ENCODE assay signal across 8 cellular contexts in genomic region chr22:46774456-46775363, GRCh38. TPM values are rescaled to one million over a fixed set of nuclear protein-coding genes. Genes with fewer than 3 reads are reported as not detected.
DNase-seq lines count a peak whose midpoint lies in the region; ATAC-seq and TF ChIP-seq lines count a peak whose summit lies in the region.

No MANE protein-coding gene starts in this region.

- H3F3A ChIP-seq in DOHH2 (ENCODE audit: control insufficient read depth, insufficient read depth) (peaks cover 58% of the 10 kb centered on the region), PC-3 (ENCODE audit: low read length, unreplicated experiment) (no peaks in the 10 kb centered on the region)

- H3K27me3 ChIP-seq in DOHH2 (ENCODE audit: control insufficient read depth, low read length) (no peaks in the 10 kb centered on the region), PC-3 (ENCODE audit: low read length) (no peaks in the 10 kb centered on the region), esophagus (ENCODE audit: control insufficient read depth in 1 of 2, insufficient read depth in 2 of 2, low read length in 2 of 2) (no peaks in the 10 kb centered on the region)

- H3K4me3 ChIP-seq in DOHH2 (ENCODE audit: low read length) (peak overlapping the region; percentile 73), PC-3 (ENCODE audit: low read length) (no peak overlapping the region), esophagus (ENCODE audit: low read depth in 1 of 2, low read length in 2 of 2) (peak overlapping the region; percentile 9 to 15)

- H4K20me1 ChIP-seq in DOHH2 (ENCODE audit: control insufficient read depth, insufficient read depth, low read depth, low read length) (0 out of 2 replicates have a peak, but pooled peaks cover 3% of the 10 kb centered on the region), PC-3 (ENCODE audit: low read length) (no peaks in the 10 kb centered on the region)

- H3K4me1 ChIP-seq in DOHH2 (ENCODE audit: control insufficient read depth, low read length) (peaks cover 94% of the 10 kb centered on the region), PC-3 (ENCODE audit: insufficient read depth, low read length) (peaks cover 24% of the 10 kb centered on the region), esophagus (ENCODE audit: control insufficient read depth in 2 of 2, insufficient read depth in 2 of 2, low read length in 1 of 2) (peaks cover 9 to 40% of the 10 kb centered on the region in 2 donors)

- no peaks in the 10 kb centered on the region for H3K9me3 Mint-ChIP-seq in stimulated activated naive B cell treated with anti-CD40 and anti-IgM and Interleukin-4, amounts not matched to agents 10 μg/mL and 1 μg/mL and 100 μg/mL, for 72 hours

- peak overlapping the region; percentile 100 for H3K27ac ChIP-seq in DOHH2 (ENCODE audit: low read depth, low read length)
- peak overlapping the region; percentile 25 for H3K27ac ChIP-seq in PC-3 (ENCODE audit: low read length)
- H3K27ac ChIP-seq in esophagus (ENCODE audit: low read depth in 2 of 2, low read length in 1 of 2) = peak overlapping the region; percentile 80 to 82

- WGBS in esophagus, 2 donors = 56 to 65% methylated on average over 35 of the region's 35 CpGs

- DNase-seq in PC-3 (no peak), kidney tubule cell (ENCODE audit: low spot score) (no peak), globus pallidus (ENCODE audit: low spot score) (no peak), RKO (ENCODE audit: low spot score) (no peak)
- DNase-seq in stimulated activated naive B cell treated with anti-CD40 and anti-IgM and Interleukin-4, amounts not matched to agents 10 μg/mL and 1 μg/mL and 100 μg/mL, for 72 hours = no peak

- H3K4me2 ChIP-seq in DOHH2 (ENCODE audit: low read length) (peak overlapping the region; percentile 91), PC-3 (ENCODE audit: low read length) (peak overlapping the region; percentile 67)

- H3K4me1 Mint-ChIP-seq in stimulated activated naive B cell treated with anti-CD40 and anti-IgM and Interleukin-4, amounts not matched to agents 10 μg/mL and 1 μg/mL and 100 μg/mL, for 72 hours = peaks cover 64 to 81% of the 10 kb centered on the region in 2 donors

- H3K9me3 ChIP-seq in DOHH2 (ENCODE audit: control insufficient read depth, insufficient read depth, low read length) = no peaks in the 10 kb centered on the region
- H3K9me3 ChIP-seq in PC-3 (ENCODE audit: low read length) = no peaks in the 10 kb centered on the region
- no peaks in the 10 kb centered on the region for H3K9me3 ChIP-seq in esophagus (ENCODE audit: control insufficient read depth in 2 of 2, insufficient read depth in 1 of 2, low read depth in 1 of 2, low read length in 1 of 2)

- H3K27ac Mint-ChIP-seq in stimulated activated naive B cell treated with anti-CD40 and anti-IgM and Interleukin-4, amounts not matched to agents 10 μg/mL and 1 μg/mL and 100 μg/mL, for 72 hours = peak overlapping the region; percentile 94

- H3K27me3 Mint-ChIP-seq in stimulated activated naive B cell treated with anti-CD40 and anti-IgM and Interleukin-4, amounts not matched to agents 10 μg/mL and 1 μg/mL and 100 μg/mL, for 72 hours = no peaks in the 10 kb centered on the region

- peaks cover 32 to 39% of the 10 kb centered on the region in 2 donors for H3K36me3 Mint-ChIP-seq in stimulated activated naive B cell treated with anti-CD40 and anti-IgM and Interleukin-4, amounts not matched to agents 10 μg/mL and 1 μg/mL and 100 μg/mL, for 72 hours

- H3K79me2 ChIP-seq in DOHH2 (ENCODE audit: control insufficient read depth, low read length) (peaks cover 79% of the 10 kb centered on the region), PC-3 (ENCODE audit: low read length) (peaks cover 56% of the 10 kb centered on the region)

- no TSS peak for BruUV-seq in PC-3 (replicated peaks; lab: Mats Ljungman, UMichigan)

- peak overlapping the region; percentile 67 to 69 for H3K4me3 Mint-ChIP-seq in stimulated activated naive B cell treated with anti-CD40 and anti-IgM and Interleukin-4, amounts not matched to agents 10 μg/mL and 1 μg/mL and 100 μg/mL, for 72 hours

- H2AFZ ChIP-seq in PC-3 (ENCODE audit: low read length) = no peak overlapping the region

- intact Hi-C loops in PC-3 (cut with micrococcal nuclease) = no loop called here

- H3K9me2 ChIP-seq in DOHH2 (replicated peaks; ENCODE audit: control insufficient read depth, low read length) (no peaks in the 10 kb centered on the region), PC-3 (replicated peaks; ENCODE audit: low read length) (no peaks in the 10 kb centered on the region)

- H3K9ac ChIP-seq in PC-3 (ENCODE audit: low read length) = peak overlapping the region; percentile 7; the same call in 1 of the 2 replicates

- peaks cover 60% of the 10 kb centered on the region for H3K36me3 ChIP-seq in DOHH2 (ENCODE audit: control insufficient read depth, low read length)
- H3K36me3 ChIP-seq in PC-3 (ENCODE audit: low read depth, low read length) = no peaks in the 10 kb centered on the region
- no peaks in the 10 kb centered on the region for H3K36me3 ChIP-seq in esophagus (ENCODE audit: control insufficient read depth in 2 of 2, insufficient read depth in 2 of 2, low read length in 1 of 2)

- CTCF ChIA-PET in PC-3 (lab: Charles Lee) = interaction anchor here (0.7 kb wide), 1 partner anchor 30 kb away, joined by 5 read pairs; no protein-coding TSS in a partner anchor

- ATAC-seq in GM21447 (IDR thresholded peaks at IDR 0.05; ENCODE audit: unreplicated experiment) (peak; percentile 25), PC-3 (no peak)
- ATAC-seq in stimulated activated naive B cell treated with anti-CD40 and anti-IgM and Interleukin-4, amounts not matched to agents 10 μg/mL and 1 μg/mL and 100 μg/mL, for 72 hours (replicated peaks) = peak; percentile 71 to 75

- POLR2A ChIA-PET in PC-3 (lab: Charles Lee; ENCODE audit: unreplicated experiment) = no interaction called here

- no peak for TF ChIP-seq CTCF in DOHH2 (IDR thresholded peaks at IDR 0.05; ENCODE audit: low read depth, low read length, poor library complexity, severe bottlenecking)
- TF ChIP-seq CTCF in PC-3 (conservative IDR thresholded peaks at IDR 0.05; ENCODE audit: low read depth, low read length) = no peak

RNA-seq across cellular contexts. Expression of gene TBC1D22A, which starts 12.3 kb away (rescaled TPM):
- 12.2 and 14.3 TPM in 2 replicates for total RNA-seq in PC-3 (2014; rRNA removed)
- 10 to 100 TPM; 15.1 to 17.4 TPM for polyA plus RNA-seq in esophagus

RNA-seq across cellular contexts. Expression of gene CERK, which starts 36.7 kb away (rescaled TPM):
- 21.6 and 24.1 TPM in 2 replicates for total RNA-seq in PC-3 (2014; rRNA removed)
- polyA plus RNA-seq in esophagus = 10 to 100 TPM in 1 of 2 donors, 1 to 10 TPM in 1; 8.7 to 13.4 TPM

Comparison
In these comparisons a context has a peak if more than half of its experiments do, and no peak if none do; other contexts are left out.
1. H3K27ac ChIP-seq: peak in every context shown above with its lines; median percentile 100 in DOHH2; 81 in esophagus; 25 in PC-3.